17 cellular contexts compared by ENCODE assay signal in the genomic region with DNA sequence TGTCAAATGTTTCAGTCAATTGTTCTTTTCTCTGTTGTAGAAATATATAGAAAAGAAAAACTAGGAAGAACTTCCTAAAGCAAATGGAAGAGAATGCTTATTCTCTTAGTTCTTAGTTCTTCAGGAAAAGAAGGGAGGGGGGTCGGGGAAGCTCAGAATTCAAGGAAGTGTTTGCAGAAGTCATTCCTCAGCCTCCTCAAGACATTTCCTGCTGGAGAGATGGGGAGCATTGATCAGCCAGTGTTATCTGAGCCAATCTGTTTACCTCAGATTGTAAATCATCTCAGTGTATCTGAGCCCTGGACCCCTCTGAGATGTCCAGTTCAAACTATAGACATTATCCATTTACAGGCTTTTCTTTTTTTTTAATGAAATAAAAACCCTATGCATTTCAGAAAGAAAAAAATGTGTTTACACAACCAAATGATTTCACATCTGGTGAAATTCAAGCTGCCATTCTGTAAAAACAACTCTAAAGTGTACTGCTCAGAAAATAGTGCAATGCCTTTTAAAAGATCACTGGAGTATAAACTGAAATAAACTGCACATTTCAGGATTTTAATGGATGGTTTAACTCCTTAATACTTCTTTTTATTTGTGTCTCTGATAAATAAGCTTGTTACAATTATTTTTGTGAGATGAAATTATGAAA.
DNase-seq lines count a peak whose midpoint lies in the region; ATAC-seq and FAIRE-seq lines count a peak whose summit lies in the region.
"Had no signal": no experiment of that assay in that cellular context is flagged by ENCODE, and none has a peak within 500 bp of the region (broad histone marks: within the 10 kb centered on the region; RNA-seq: fewer than 3 reads in every experiment).

No MANE protein-coding gene starts in this region.

- no peak overlapping the region for H4K8ac ChIP-seq in mesenchymal stem cell (ENCODE audit: low read length)

- H3K27me3 ChIP-seq in mesenchymal stem cell (ENCODE audit: control insufficient read depth in 1 of 2, insufficient read depth in 1 of 2, low read length in 2 of 2), result no peaks in the 10 kb centered on the region

- no peak overlapping the region for H3K4me3 ChIP-seq in mesenchymal stem cell (ENCODE audit: insufficient read depth in 1 of 2, low read depth in 1 of 2, low read length in 2 of 2)
- H3K4me3 ChIP-seq: SK-N-MC had no signal

- no peak overlapping the region for H3K4ac ChIP-seq in mesenchymal stem cell (ENCODE audit: low read depth in 1 of 2, low read length in 2 of 2)

- no peak overlapping the region for H2AFZ ChIP-seq in mesenchymal stem cell (ENCODE audit: low read depth, low read length)

- no peaks in the 10 kb centered on the region for H3K4me1 ChIP-seq in mesenchymal stem cell (ENCODE audit: control insufficient read depth, insufficient read depth, low read depth, low read length)

- H3K9me3 ChIP-seq in mesenchymal stem cell (ENCODE audit: control insufficient read depth, low read length), result no peaks in the 10 kb centered on the region

- H4K91ac ChIP-seq in mesenchymal stem cell (ENCODE audit: low read length), result no peak overlapping the region

- H3K23ac ChIP-seq in mesenchymal stem cell (ENCODE audit: low read length in 2 of 2), result no peak overlapping the region

- no peak overlapping the region for H2BK5ac ChIP-seq in mesenchymal stem cell (ENCODE audit: low read depth, low read length, poor library complexity, severe bottlenecking)

- H2BK120ac ChIP-seq in mesenchymal stem cell (ENCODE audit: low read depth, low read length), result no peak overlapping the region

- peak; percentile 9 for DNase-seq in SHP77 treated with DMSO at 0.1 percent for 48 hours (lab: John Stamatoyannopoulos, UW)
- no peak for DNase-seq in SHP77 (lab: John Stamatoyannopoulos, UW)
- DNase-seq in mesenchymal stem cell, result peak; percentile 10
- no peak for DNase-seq in kidney tubule cell (ENCODE audit: low spot score)
- no peak for DNase-seq in activated CD4-positive, alpha-beta T cell treated with anti-CD3 and anti-CD28 coated beads, Interleukin-2, amount 50 U/mL, for 48 hours
- DNase-seq in COLO829 (ENCODE audit: low spot score), result no peak
- DNase-seq: CD4-positive, CD25-positive, alpha-beta regulatory T cell; HFFc6; Karpas-422; MM.1S; NCI-H1105; NCI-H187; NCI-H2227 treated with DMSO at 0.1 percent for 48 hours; NCI-H524 treated with DMSO at 0.1 percent for 48 hours had no signal

- H3K79me1 ChIP-seq in mesenchymal stem cell (replicated peaks; ENCODE audit: low read length, poor library complexity, severe bottlenecking), result no peaks in the 10 kb centered on the region

- no peak overlapping the region for H3K14ac ChIP-seq in mesenchymal stem cell (ENCODE audit: low read length in 2 of 2)

- no peak for ATAC-seq in HG03342 (IDR thresholded peaks at IDR 0.05; ENCODE audit: unreplicated experiment)

- H2BK12ac ChIP-seq in mesenchymal stem cell (ENCODE audit: low read length in 2 of 2), result no peak overlapping the region

- peak; percentile 78 for FAIRE-seq in endometrium (lab: Jason Lieb, UNC)

- H3K36me3 ChIP-seq in mesenchymal stem cell (ENCODE audit: control insufficient read depth in 1 of 2, insufficient read depth in 2 of 2, low read depth in 1 of 2, low read length in 2 of 2), result no peaks in the 10 kb centered on the region

- peak overlapping the region in 1 of 2 experiments; percentile 52 for H3K18ac ChIP-seq in mesenchymal stem cell (ENCODE audit: low read depth in 1 of 2, low read length in 2 of 2)

- H3K4me2 ChIP-seq in mesenchymal stem cell (ENCODE audit: low read length, poor library complexity, severe bottlenecking), result no peak overlapping the region

- no peak overlapping the region for H2AK5ac ChIP-seq in mesenchymal stem cell (ENCODE audit: low read length, severe bottlenecking)

- H2BK15ac ChIP-seq in mesenchymal stem cell (ENCODE audit: low read depth, poor library complexity, severe bottlenecking), result no peak overlapping the region

- 17% methylated on average over 1 of the region's 1 CpG for WGBS in mesenchymal stem cell

- no peak overlapping the region for H3K27ac ChIP-seq in mesenchymal stem cell (ENCODE audit: low read length, poor library complexity, severe bottlenecking)
- H3K27ac ChIP-seq: SK-N-MC had no signal

- H3K9ac ChIP-seq in mesenchymal stem cell (ENCODE audit: low read length), result no peak overlapping the region

Comparison
In these comparisons a context has a peak if more than half of its experiments do, and no peak if none do; other contexts are left out.
1. DNase-seq: peak in SHP77 treated with DMSO at 0.1 percent for 48 hours (single experiment) and mesenchymal stem cell (single experiment); none in SHP77 (0 of 2), kidney tubule cell (single experiment), activated CD4-positive, alpha-beta T cell treated with anti-CD3 and anti-CD28 coated beads, Interleukin-2, amount 50 U/mL, for 48 hours (0 of 2) and COLO829 (single experiment).